Comparison of ENCODE assay signal across 17 cellular contexts in genomic region chr1:165858364-165858823, GRCh38. TPM values are rescaled to one million over a fixed set of nuclear protein-coding genes. Genes with fewer than 3 reads are reported as not detected.
A peak's percentile ranks its signal among the peaks of the same experiment; 100 is the strongest.
DNase-seq lines count a peak whose midpoint lies in the region; TF ChIP-seq lines count a peak whose summit lies in the region.
"Had no signal": no experiment of that assay in that cellular context is flagged by ENCODE, and none has a peak within 500 bp of the region (broad histone marks: within the 10 kb centered on the region; RNA-seq: fewer than 3 reads in every experiment).

No MANE protein-coding gene starts in this region.

- H3K36me3 ChIP-seq in Peyer's patch (no peaks in the 10 kb centered on the region), liver (ENCODE audit: control insufficient read depth in 4 of 4, insufficient read depth in 3 of 4, low read depth in 1 of 4, low read length in 3 of 4) (no peaks in the 10 kb centered on the region)

- TF ChIP-seq CTCF in C4-2B (conservative IDR thresholded peaks at IDR 0.05) (no peak), LNCaP clone FGC (IDR thresholded peaks at IDR 0.05; ENCODE audit: control insufficient read depth, extremely low read depth, insufficient read depth) (no peak), Peyer's patch (IDR thresholded peaks at IDR 0.05) (no peak), liver (IDR thresholded peaks at IDR 0.05; ENCODE audit: low read depth, low read length, missing input control) (no peak)

- H3K27me3 ChIP-seq in Peyer's patch (no peaks in the 10 kb centered on the region), liver (ENCODE audit: control insufficient read depth in 4 of 4, insufficient read depth in 4 of 4, low read length in 3 of 4) (no peaks in the 10 kb centered on the region)

- H3K9ac ChIP-seq in liver (ENCODE audit: low read depth in 1 of 2, low read length in 2 of 2): no peak overlapping the region

- H3K4me3 ChIP-seq in LNCaP clone FGC (ENCODE audit: low read depth, low read length) (0 out of 2 replicates have a peak overlapping the region, but pooled peaks have one; percentile 1), Peyer's patch (peak overlapping the region in 1 of 4 donors; percentile 12), liver (ENCODE audit: low read depth in 1 of 3, low read length in 3 of 3) (no peak overlapping the region)

- DNase-seq in LNCaP clone FGC (ENCODE audit: low read depth): peak; percentile 92
- peak in 1 of 3 donors; percentile 61 for DNase-seq in Peyer's patch
- DNase-seq in activated T-helper 2 cell treated with anti-CD3 and anti-CD28 coated beads, Interferon-gamma antibody, Interleukin-2, Interleukin-4, amounts not matched to agents 10 μg/mL and 5 μg/mL and 100 μg/mL, durations not matched to agents 14 hours and 24 hours and 36 hours (ENCODE audit: low spot score): no peak
- DNase-seq in activated naive CD4-positive, alpha-beta T cell treated with anti-CD3 and anti-CD28 coated beads, Interleukin-2, amount 50 U/mL, for 16 hours: no peak
- DNase-seq in NOMO-1 treated with DMSO at 0.1 percent for 48 hours (lab: John Stamatoyannopoulos, UW; ENCODE audit: unreplicated experiment): no peak
- DNase-seq in NCI-H2029 (lab: John Stamatoyannopoulos, UW): no peak
- DNase-seq: activated CD8-positive, alpha-beta memory T cell treated with anti-CD3 and anti-CD28 coated beads, Interleukin-2, amount 10 ng/mL, durations not matched to agents 7 days and 5 days; activated naive CD8-positive, alpha-beta T cell treated with anti-CD3 and anti-CD28 coated beads for 36 hours; cerebellar nuclear complex; SIG-M5; stimulated activated CD4-positive, alpha-beta T cell treated with anti-CD3 and anti-CD28 coated beads, Interleukin-4, amount 100 ng/mL, for 1 hour; stimulated activated naive B cell treated with anti-CD40 and anti-IgM and Interleukin-4, amounts not matched to agents 10 μg/mL and 1 μg/mL and 100 μg/mL, for 72 hours had no signal

- H3K27me3 Mint-ChIP-seq in activated T-helper 2 cell treated with anti-CD3 and anti-CD28 coated beads, Interferon-gamma antibody, Interleukin-2, Interleukin-4, amounts not matched to agents 10 μg/mL and 5 μg/mL and 100 μg/mL, durations not matched to agents 14 hours and 24 hours and 36 hours (ENCODE audit: low read depth): no peaks in the 10 kb centered on the region
- H3K27me3 Mint-ChIP-seq: activated CD8-positive, alpha-beta memory T cell treated with anti-CD3 and anti-CD28 coated beads, Interleukin-2, amount 10 ng/mL, durations not matched to agents 7 days and 5 days; B cell; progenitor cell of endocrine pancreas; stimulated activated naive B cell treated with anti-CD40 and anti-IgM and Interleukin-4, amounts not matched to agents 10 μg/mL and 1 μg/mL and 100 μg/mL, for 72 hours had no signal

- H3K27ac Mint-ChIP-seq in activated T-helper 2 cell treated with anti-CD3 and anti-CD28 coated beads, Interferon-gamma antibody, Interleukin-2, Interleukin-4, amounts not matched to agents 10 μg/mL and 5 μg/mL and 100 μg/mL, durations not matched to agents 14 hours and 24 hours and 36 hours: no peak overlapping the region
- H3K27ac Mint-ChIP-seq: activated CD8-positive, alpha-beta memory T cell treated with anti-CD3 and anti-CD28 coated beads, Interleukin-2, amount 10 ng/mL, durations not matched to agents 7 days and 5 days; activated naive CD8-positive, alpha-beta T cell treated with anti-CD3 and anti-CD28 coated beads for 36 hours; B cell; progenitor cell of endocrine pancreas; stimulated activated naive B cell treated with anti-CD40 and anti-IgM and Interleukin-4, amounts not matched to agents 10 μg/mL and 1 μg/mL and 100 μg/mL, for 72 hours had no signal

- H3K4me3 Mint-ChIP-seq in activated T-helper 2 cell treated with anti-CD3 and anti-CD28 coated beads, Interferon-gamma antibody, Interleukin-2, Interleukin-4, amounts not matched to agents 10 μg/mL and 5 μg/mL and 100 μg/mL, durations not matched to agents 14 hours and 24 hours and 36 hours (ENCODE audit: low read depth): no peak overlapping the region
- H3K4me3 Mint-ChIP-seq: activated CD8-positive, alpha-beta memory T cell treated with anti-CD3 and anti-CD28 coated beads, Interleukin-2, amount 10 ng/mL, durations not matched to agents 7 days and 5 days; activated naive CD8-positive, alpha-beta T cell treated with anti-CD3 and anti-CD28 coated beads for 36 hours; B cell; stimulated activated naive B cell treated with anti-CD40 and anti-IgM and Interleukin-4, amounts not matched to agents 10 μg/mL and 1 μg/mL and 100 μg/mL, for 72 hours had no signal

- peak overlapping the region; percentile 59 for H3K27ac ChIP-seq in C4-2B
- H3K27ac ChIP-seq in Peyer's patch: peak overlapping the region in 3 of 4 donors; percentile 41 to 84 (median 76)
- peak overlapping the region; percentile 27 to 63 for H3K27ac ChIP-seq in liver (ENCODE audit: low read depth in 1 of 2, low read length in 2 of 2)
- H3K27ac ChIP-seq: VCaP had no signal

- peak; percentile 17 to 32 for TF ChIP-seq RAD21 in liver (IDR thresholded peaks at IDR 0.05)

- no peaks in the 10 kb centered on the region for H3K9me3 ChIP-seq in Peyer's patch
- H3K9me3 ChIP-seq in liver (ENCODE audit: control insufficient read depth in 4 of 4, low read length in 3 of 4): no peaks in the 10 kb centered on the region

- H3K4me1 Mint-ChIP-seq in activated T-helper 2 cell treated with anti-CD3 and anti-CD28 coated beads, Interferon-gamma antibody, Interleukin-2, Interleukin-4, amounts not matched to agents 10 μg/mL and 5 μg/mL and 100 μg/mL, durations not matched to agents 14 hours and 24 hours and 36 hours (ENCODE audit: low read depth): peaks cover 76% of the 10 kb centered on the region

- no peak for TF ChIP-seq POLR2A in Peyer's patch (IDR thresholded peaks at IDR 0.05)

- intact Hi-C loops in activated T-helper 2 cell treated with anti-CD3 and anti-CD28 coated beads, Interferon-gamma antibody, Interleukin-2, Interleukin-4, amounts not matched to agents 10 μg/mL and 5 μg/mL and 100 μg/mL, durations not matched to agents 14 hours and 24 hours and 36 hours (cut with micrococcal nuclease): no loop called here

- peaks cover 0 to 55% (median 8%) of the 10 kb centered on the region in 4 donors for H3K4me1 ChIP-seq in Peyer's patch
- H3K4me1 ChIP-seq in liver (ENCODE audit: control insufficient read depth in 4 of 4, insufficient read depth in 4 of 4, low read length in 3 of 4): peaks cover 12 to 40% (median 28%) of the 10 kb centered on the region in 4 donors

- H3K36me3 Mint-ChIP-seq in activated T-helper 2 cell treated with anti-CD3 and anti-CD28 coated beads, Interferon-gamma antibody, Interleukin-2, Interleukin-4, amounts not matched to agents 10 μg/mL and 5 μg/mL and 100 μg/mL, durations not matched to agents 14 hours and 24 hours and 36 hours (ENCODE audit: low read depth): peaks cover 16% of the 10 kb centered on the region

- 25% methylated on average over 3 of the region's 3 CpGs for WGBS in liver

- no peaks in the 10 kb centered on the region for H3K9me3 Mint-ChIP-seq in activated T-helper 2 cell treated with anti-CD3 and anti-CD28 coated beads, Interferon-gamma antibody, Interleukin-2, Interleukin-4, amounts not matched to agents 10 μg/mL and 5 μg/mL and 100 μg/mL, durations not matched to agents 14 hours and 24 hours and 36 hours
- H3K9me3 Mint-ChIP-seq: activated naive CD8-positive, alpha-beta T cell treated with anti-CD3 and anti-CD28 coated beads for 36 hours had no signal

TF ChIP-seq in liver, 16 proteins besides CTCF, POLR2A, EP300 and RAD21 (continues in another document):
- TF ChIP-seq RXRA (IDR thresholded peaks at IDR 0.05) (peak; percentile 94 to 97), JUND (IDR thresholded peaks at IDR 0.05) (peak in 1 of 2 donors; percentile 25), EGR1 (IDR thresholded peaks at IDR 0.05; ENCODE audit: low read depth in 2 of 2) (no peak), HNF4G (IDR thresholded peaks at IDR 0.05) (peak; percentile 40)
- TF ChIP-seq, protein P1, sequence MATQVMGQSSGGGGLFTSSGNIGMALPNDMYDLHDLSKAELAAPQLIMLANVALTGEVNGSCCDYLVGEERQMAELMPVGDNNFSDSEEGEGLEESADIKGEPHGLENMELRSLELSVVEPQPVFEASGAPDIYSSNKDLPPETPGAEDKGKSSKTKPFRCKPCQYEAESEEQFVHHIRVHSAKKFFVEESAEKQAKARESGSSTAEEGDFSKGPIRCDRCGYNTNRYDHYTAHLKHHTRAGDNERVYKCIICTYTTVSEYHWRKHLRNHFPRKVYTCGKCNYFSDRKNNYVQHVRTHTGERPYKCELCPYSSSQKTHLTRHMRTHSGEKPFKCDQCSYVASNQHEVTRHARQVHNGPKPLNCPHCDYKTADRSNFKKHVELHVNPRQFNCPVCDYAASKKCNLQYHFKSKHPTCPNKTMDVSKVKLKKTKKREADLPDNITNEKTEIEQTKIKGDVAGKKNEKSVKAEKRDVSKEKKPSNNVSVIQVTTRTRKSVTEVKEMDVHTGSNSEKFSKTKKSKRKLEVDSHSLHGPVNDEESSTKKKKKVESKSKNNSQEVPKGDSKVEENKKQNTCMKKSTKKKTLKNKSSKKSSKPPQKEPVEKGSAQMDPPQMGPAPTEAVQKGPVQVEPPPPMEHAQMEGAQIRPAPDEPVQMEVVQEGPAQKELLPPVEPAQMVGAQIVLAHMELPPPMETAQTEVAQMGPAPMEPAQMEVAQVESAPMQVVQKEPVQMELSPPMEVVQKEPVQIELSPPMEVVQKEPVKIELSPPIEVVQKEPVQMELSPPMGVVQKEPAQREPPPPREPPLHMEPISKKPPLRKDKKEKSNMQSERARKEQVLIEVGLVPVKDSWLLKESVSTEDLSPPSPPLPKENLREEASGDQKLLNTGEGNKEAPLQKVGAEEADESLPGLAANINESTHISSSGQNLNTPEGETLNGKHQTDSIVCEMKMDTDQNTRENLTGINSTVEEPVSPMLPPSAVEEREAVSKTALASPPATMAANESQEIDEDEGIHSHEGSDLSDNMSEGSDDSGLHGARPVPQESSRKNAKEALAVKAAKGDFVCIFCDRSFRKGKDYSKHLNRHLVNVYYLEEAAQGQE (IDR thresholded peaks at IDR 0.05): no peak

RNA-seq across cellular contexts. Expression of gene UCK2, which starts 31.0 kb away (rescaled TPM):
- 100 to 1,000 TPM in 2 of 4 donors, 10 to 100 TPM in 2; 36.3 to 117 (median 84.7) TPM for total RNA-seq in Peyer's patch
- total RNA-seq in liver: 10 to 100 TPM; 24.5 to 25.5 TPM
- 10 to 100 TPM in 1 of 2 donors, 1 to 10 TPM in 1; 8.9 to 10.1 TPM for polyA plus RNA-seq in liver
- 94.3 and 100 TPM in 2 replicates for total RNA-seq in activated T-helper 2 cell treated with anti-CD3 and anti-CD28 coated beads, Interferon-gamma antibody, Interleukin-2, Interleukin-4, amounts not matched to agents 10 μg/mL and 5 μg/mL and 100 μg/mL, durations not matched to agents 14 hours and 24 hours and 36 hours
